ENCODE assay signal across 23 cellular contexts in genomic region chr15:56814429-56814828, GRCh38.
"Had no signal": no experiment of that assay in that cellular context is flagged by ENCODE, and none has a peak within 500 bp of the region (broad histone marks: within the 10 kb centered on the region; RNA-seq: fewer than 3 reads in every experiment).

No MANE protein-coding gene starts in this region.

- H3K4me3 ChIP-seq: cardiac muscle cell, SJSA1 had no signal

- DNase-seq: activated CD4-positive, alpha-beta T cell treated with anti-CD3 and anti-CD28 coated beads for 4 hours; activated CD4-positive, alpha-beta T cell treated with anti-CD3 and anti-CD28 coated beads, Interleukin-2, amount 50 U/mL, for 4 hours; activated gamma-delta T cell; activated naive CD4-positive, alpha-beta T cell treated with anti-CD3 and anti-CD28 coated beads for 36 hours; activated T-cell treated with anti-CD3 and anti-CD28 coated beads for 4 hours; activated T-cell treated with anti-CD3 and anti-CD28 coated beads, Interleukin-2, amount 50 U/mL, for 48 hours; brain microvascular endothelial cell; NCI-H1092; NCI-H1417; NCI-H2029; NCI-H2107; NCI-H2171 treated with DMSO at 0.1 percent for 48 hours; NCI-H226; NCI-H526 treated with DMSO at 0.1 percent for 48 hours; SHP77 had no signal

- H3K27me3 ChIP-seq: brain microvascular endothelial cell, cardiac muscle cell, SJSA1 had no signal

- H3K9me3 Mint-ChIP-seq: activated T-helper 17 cell treated with anti-CD3 and anti-CD28 coated beads, Interleukin-2, amount 50 U/mL, for 72 hours had no signal

- ATAC-seq: activated CD4-positive, CD25-positive, alpha-beta regulatory T cell treated with anti-CD3 and anti-CD28 coated beads, Interleukin-2, amount 50 U/mL, for 24 hours had no signal

- H3K27ac Mint-ChIP-seq: activated naive CD4-positive, alpha-beta T cell treated with anti-CD3 and anti-CD28 coated beads for 36 hours; activated naive CD8-positive, alpha-beta T cell; T-helper 1 cell treated with Interleukin-12 subunit alpha and Interleukin-12 subunit beta and Interleukin-4 antibody, amounts not matched to agents 30 μg/mL and 1 μg/mL, for 36 hours had no signal

- H3K9me3 ChIP-seq: SJSA1 had no signal

- H3K36me3 ChIP-seq: brain microvascular endothelial cell, cardiac muscle cell, SJSA1 had no signal

- H3K27me3 Mint-ChIP-seq: activated naive CD8-positive, alpha-beta T cell; activated T-helper 17 cell treated with anti-CD3 and anti-CD28 coated beads, Interleukin-2, amount 50 U/mL, for 72 hours; IgD-negative memory B cell had no signal

- H3K27ac ChIP-seq: brain microvascular endothelial cell, cardiac muscle cell, SJSA1 had no signal

- FAIRE-seq: RCC 7860 had no signal

- H3K4me3 Mint-ChIP-seq: activated naive CD4-positive, alpha-beta T cell treated with anti-CD3 and anti-CD28 coated beads for 36 hours; activated naive CD8-positive, alpha-beta T cell; activated T-helper 17 cell treated with anti-CD3 and anti-CD28 coated beads, Interleukin-2, amount 50 U/mL, for 72 hours; IgD-negative memory B cell; T-helper 1 cell treated with Interleukin-12 subunit alpha and Interleukin-12 subunit beta and Interleukin-4 antibody, amounts not matched to agents 30 μg/mL and 1 μg/mL, for 36 hours had no signal
